1 cellular context compared by ENCODE assay signal in genomic region chr6:28266962-28267694, GRCh38.
TF ChIP-seq lines count a peak whose summit lies in the region.

Gene ZSCAN26 (plus strand): TSS chr6:28267143. CDS start chr6:28271920, 4,777 bp downstream.

TF ChIP-seq in GM23338, 12 proteins besides CTCF, POLR2A, EP300 and RAD21 (continued from another document):
- TF ChIP-seq ZNF462 (CRISPR knock-in tag; IDR thresholded peaks at IDR 0.05) (no peak), EZH2phosphoT487 (IDR thresholded peaks at IDR 0.05; ENCODE audit: unreplicated experiment) (no peak), ZNF331 (CRISPR knock-in tag; IDR thresholded peaks at IDR 0.05; ENCODE audit: low read depth) (no peak), EZH2 (IDR thresholded peaks at IDR 0.05; ENCODE audit: low read depth, unreplicated experiment) (no peak), CREB1 (CRISPR knock-in tag; IDR thresholded peaks at IDR 0.05; ENCODE audit: low read depth) (peak; percentile 56), NANOG (IDR thresholded peaks at IDR 0.05; ENCODE audit: borderline replicate concordance) (no peak), ZNF114 (CRISPR knock-in tag; IDR thresholded peaks at IDR 0.05) (no peak)
